ENCODE assay signal across 9 cellular contexts in genomic region chr6:131807321-131807643, GRCh38. TPM values are rescaled to one million over a fixed set of nuclear protein-coding genes. Genes with fewer than 3 reads are reported as not detected.
DNase-seq lines count a peak whose midpoint lies in the region; ATAC-seq and TF ChIP-seq lines count a peak whose summit lies in the region.
"Had no signal": no experiment of that assay in that cellular context is flagged by ENCODE, and none has a peak within 500 bp of the region (broad histone marks: within the 10 kb centered on the region; RNA-seq: fewer than 3 reads in every experiment).

No MANE protein-coding gene starts in this region.

- H3K27ac ChIP-seq in RWPE2 (ENCODE audit: poor library complexity, severe bottlenecking) = no peak overlapping the region
- no peak overlapping the region for H3K27ac ChIP-seq in fibroblast of lung (ENCODE audit: insufficient read depth, low read length)
- no peak overlapping the region for H3K27ac ChIP-seq in rectal smooth muscle tissue (ENCODE audit: low read depth, low read length)
- H3K27ac ChIP-seq in adrenal gland = peak overlapping the region in 2 of 5 donors; percentile 61 to 86
- H3K27ac ChIP-seq: neutrophil had no signal

- 7 to 12% (median 8%) methylated on average over 17 of the region's 17 CpGs for WGBS in adrenal gland, 4 donors

- H2AFZ ChIP-seq in fibroblast of lung (ENCODE audit: low read length) = peak overlapping the region; percentile 84

- H3K9ac ChIP-seq in fibroblast of lung (ENCODE audit: insufficient read depth, low read length) (peak overlapping the region; percentile 49), rectal smooth muscle tissue (ENCODE audit: low read length) (no peak overlapping the region)

- H3K36me3 ChIP-seq in RWPE2 (ENCODE audit: low read depth) (no peaks in the 10 kb centered on the region), fibroblast of lung (ENCODE audit: control insufficient read depth, insufficient read depth, low read length) (no peaks in the 10 kb centered on the region), rectal smooth muscle tissue (ENCODE audit: control insufficient read depth, insufficient read depth, low read length) (no peaks in the 10 kb centered on the region), adrenal gland (replicated peaks in 1 of 2) (no peaks in the 10 kb centered on the region)
- H3K36me3 ChIP-seq: neutrophil had no signal

- H3K4me1 ChIP-seq in RWPE2 (ENCODE audit: insufficient read depth, poor library complexity, severe bottlenecking) (no peaks in the 10 kb centered on the region), fibroblast of lung (ENCODE audit: control insufficient read depth, extremely low read depth, insufficient read depth, low read length) (no peaks in the 10 kb centered on the region), rectal smooth muscle tissue (ENCODE audit: control insufficient read depth, insufficient read depth, low read length) (no peaks in the 10 kb centered on the region), adrenal gland (replicated peaks in 1 of 2) (peaks cover 8 to 24% of the 10 kb centered on the region in 2 donors)

- no peaks in the 10 kb centered on the region for H3K27me3 ChIP-seq in RWPE2 (ENCODE audit: insufficient read depth, poor library complexity, severe bottlenecking)
- no peaks in the 10 kb centered on the region for H3K27me3 ChIP-seq in fibroblast of lung (ENCODE audit: control insufficient read depth, insufficient read depth, low read length)
- H3K27me3 ChIP-seq in rectal smooth muscle tissue (ENCODE audit: control insufficient read depth, insufficient read depth, low read length) = no peaks in the 10 kb centered on the region
- H3K27me3 ChIP-seq in adrenal gland = no peaks in the 10 kb centered on the region

- H3K4me3 ChIP-seq in GM12865 (ENCODE audit: low read depth, low read length) (peak overlapping the region; percentile 32), RWPE2 (ENCODE audit: severe bottlenecking) (peak overlapping the region; percentile 50), fibroblast of lung (replicated peaks in 1 of 4; ENCODE audit: control extremely low read depth in 1 of 4, insufficient read depth in 1 of 4, low read depth in 3 of 4, low read length in 4 of 4) (peak overlapping the region; percentile 51 to 67 (median 62)), rectal smooth muscle tissue (ENCODE audit: low read length) (peak overlapping the region; percentile 56), adrenal gland (peak overlapping the region in 2 of 4 donors; percentile 37 to 84)

- H4K20me1 ChIP-seq in fibroblast of lung (ENCODE audit: control insufficient read depth, extremely low read depth, insufficient read depth, low read length) = no peaks in the 10 kb centered on the region

- H3K9me3 ChIP-seq in RWPE2 (ENCODE audit: severe bottlenecking) = no peaks in the 10 kb centered on the region
- H3K9me3 ChIP-seq in fibroblast of lung (ENCODE audit: control insufficient read depth, insufficient read depth, low read depth, low read length) = no peaks in the 10 kb centered on the region
- no peaks in the 10 kb centered on the region for H3K9me3 ChIP-seq in adrenal gland (replicated peaks in 1 of 3)
- H3K9me3 ChIP-seq: neutrophil had no signal

- H3K4me2 ChIP-seq in fibroblast of lung (ENCODE audit: extremely low read depth, insufficient read depth, low read length) = peak overlapping the region; percentile 88

- intact Hi-C loops in adrenal gland (cut with DNase I) = no loop called here

- DNase-seq in GM12865 (ENCODE audit: low read depth) (no peak), RWPE2 (ENCODE audit: low spot score) (no peak), fibroblast of lung (ENCODE audit: low read depth in 2 of 2) (no peak), adrenal gland (no peak), NCI-H146 treated with DMSO at 0.1 percent for 48 hours (lab: John Stamatoyannopoulos, UW; ENCODE audit: unreplicated experiment) (no peak)

- TF ChIP-seq CTCF in GM12865 (IDR thresholded peaks at IDR 0.05; ENCODE audit: insufficient read depth, low read depth, low read length, missing control alignments) (no peak), RWPE2 (IDR thresholded peaks at IDR 0.05; ENCODE audit: poor library complexity, severe bottlenecking) (no peak), fibroblast of lung (conservative IDR thresholded peaks at IDR 0.05 in 1 of 2, IDR thresholded peaks at IDR 0.05 in 1 of 2; ENCODE audit: low read depth in 1 of 2, low read length in 2 of 2) (peak in 1 of 2 donors; percentile 12), adrenal gland (IDR thresholded peaks at IDR 0.05) (no peak)

- peaks cover 5% of the 10 kb centered on the region for H3K79me2 ChIP-seq in fibroblast of lung (ENCODE audit: control insufficient read depth, insufficient read depth, low read length)

- ATAC-seq in RWPE2 (ENCODE audit: low read depth) (no peak), GM21526 (IDR thresholded peaks at IDR 0.05; ENCODE audit: low FRiP score, unreplicated experiment) (no peak), GM21423 (IDR thresholded peaks at IDR 0.05; ENCODE audit: unreplicated experiment) (no peak)

- TF ChIP-seq POLR2A in adrenal gland (IDR thresholded peaks at IDR 0.05) = no peak

RNA-seq across cellular contexts. Expression of gene ENPP1, which starts 0.5 kb away (rescaled TPM):
- total RNA-seq in fibroblast of lung (13.1 and 85.4 TPM in 2 replicates), adrenal gland (10 to 100 TPM in 6 of 8 donors, 1 to 10 TPM in 2; 6.8 to 44.7 (median 18.8) TPM)
- polyA plus RNA-seq in fibroblast of lung (48.6 and 51.7 TPM in 2 replicates), adrenal gland (1 to 10 TPM; 2.1 to 4.6 (median 4.5) TPM)
- polyA plus RNA-seq in fibroblast of lung (2012) = 22.8 and 24.8 TPM in 2 replicates
- polyA minus RNA-seq in fibroblast of lung (ENCODE audit: low replicate concordance) = 13.0 and 15.2 TPM in 2 replicates
